ENCODE assay signal across 21 cellular contexts in genomic region chr12:6923003-6923732, GRCh38. TPM values are rescaled to one million over a fixed set of nuclear protein-coding genes. Genes with fewer than 3 reads are reported as not detected.
DNase-seq lines count a peak whose midpoint lies in the region; ATAC-seq and TF ChIP-seq lines count a peak whose summit lies in the region.
"Had no signal": no experiment of that assay in that cellular context is flagged by ENCODE, and none has a peak within 500 bp of the region (broad histone marks: within the 10 kb centered on the region; RNA-seq: fewer than 3 reads in every experiment).

No MANE protein-coding gene starts in this region.

- no peaks in the 10 kb centered on the region for H3K9me3 ChIP-seq in MM.1S (replicated peaks; ENCODE audit: insufficient read depth, low read length)
- no peaks in the 10 kb centered on the region for H3K9me3 ChIP-seq in sigmoid colon
- H3K9me3 ChIP-seq: ovary, stomach had no signal

- no peaks in the 10 kb centered on the region for H4K20me1 ChIP-seq in MM.1S (ENCODE audit: insufficient read depth, low read length)

- TF ChIP-seq EP300 in sigmoid colon (IDR thresholded peaks at IDR 0.05): no peak

- no peak for TF ChIP-seq POLR2A in sigmoid colon (IDR thresholded peaks at IDR 0.05)

- H3K9me3 Mint-ChIP-seq in T-helper 2 cell treated with Interferon-gamma antibody and Interleukin-4, amounts not matched to agents 5 μg/mL and 100 μg/mL, for 36 hours: no peaks in the 10 kb centered on the region
- peaks cover 0 to 6% (median 0%) of the 10 kb centered on the region in 5 experiments for H3K9me3 Mint-ChIP-seq in brain
- H3K9me3 Mint-ChIP-seq: activated naive CD4-positive, alpha-beta T cell treated with anti-CD3 and anti-CD28 coated beads, Interleukin-2, amount 50 U/mL, for 72 hours; CD8-positive, alpha-beta memory T cell had no signal

- H3K27me3 Mint-ChIP-seq in T-helper 2 cell treated with Interferon-gamma antibody and Interleukin-4, amounts not matched to agents 5 μg/mL and 100 μg/mL, for 36 hours (ENCODE audit: low read depth): no peaks in the 10 kb centered on the region
- no peaks in the 10 kb centered on the region for H3K27me3 Mint-ChIP-seq in brain
- H3K27me3 Mint-ChIP-seq: CD8-positive, alpha-beta memory T cell had no signal

- H3K4me3 ChIP-seq in MM.1S (ENCODE audit: low read length): peak overlapping the region; percentile 45
- no peak overlapping the region for H3K4me3 ChIP-seq in sigmoid colon
- H3K4me3 ChIP-seq: ovary, skin epidermis, stomach had no signal

- peaks cover 25% of the 10 kb centered on the region for H3K4me1 Mint-ChIP-seq in T-helper 2 cell treated with Interferon-gamma antibody and Interleukin-4, amounts not matched to agents 5 μg/mL and 100 μg/mL, for 36 hours (ENCODE audit: low read depth)
- H3K4me1 Mint-ChIP-seq in brain: peaks cover 75% of the 10 kb centered on the region

- H3K4me1 ChIP-seq in MM.1S (ENCODE audit: low read length) (peaks cover 69% of the 10 kb centered on the region), sigmoid colon (peaks cover 4 to 40% (median 35%) of the 10 kb centered on the region in 4 donors)

- DNase-seq in T-helper 2 cell treated with Interferon-gamma antibody and Interleukin-4, amounts not matched to agents 5 μg/mL and 100 μg/mL, for 36 hours (ENCODE audit: low spot score): no peak
- no peak for DNase-seq in T-helper 2 cell
- no peak for DNase-seq in MM.1S
- DNase-seq in sigmoid colon: peak; percentile 55
- DNase-seq in ureter (ENCODE audit: low spot score): no peak
- DNase-seq in NCI-H1092 treated with DMSO at 0.1 percent for 48 hours (lab: John Stamatoyannopoulos, UW): no peak
- DNase-seq: 8988T; CD8-positive, alpha-beta memory T cell; islet precursor cell; NCI-H1417 treated with DMSO at 0.1 percent for 48 hours; NCI-H345; stomach had no signal

- H3F3A ChIP-seq in MM.1S (ENCODE audit: insufficient read depth, low read length): peaks cover 60% of the 10 kb centered on the region

- TF ChIP-seq CTCF in MM.1S (IDR thresholded peaks at IDR 0.05; ENCODE audit: low read length): no peak
- no peak for TF ChIP-seq CTCF in brain (conservative IDR thresholded peaks at IDR 0.05)
- no peak for TF ChIP-seq CTCF in sigmoid colon (IDR thresholded peaks at IDR 0.05)

- H3K27ac Mint-ChIP-seq in T-helper 2 cell treated with Interferon-gamma antibody and Interleukin-4, amounts not matched to agents 5 μg/mL and 100 μg/mL, for 36 hours: peak overlapping the region; percentile 52
- peak overlapping the region; percentile 99 to 100 (median 99) for H3K27ac Mint-ChIP-seq in brain

- peaks cover 39% of the 10 kb centered on the region for H3K79me2 ChIP-seq in MM.1S (ENCODE audit: low read length)

- no peak overlapping the region for H3K4me3 Mint-ChIP-seq in T-helper 2 cell treated with Interferon-gamma antibody and Interleukin-4, amounts not matched to agents 5 μg/mL and 100 μg/mL, for 36 hours
- H3K4me3 Mint-ChIP-seq in brain: peak overlapping the region; percentile 7 to 96 (median 28)

- H3K27me3 ChIP-seq in MM.1S (replicated peaks; ENCODE audit: insufficient read depth, low read length) (no peaks in the 10 kb centered on the region), sigmoid colon (no peaks in the 10 kb centered on the region)
- H3K27me3 ChIP-seq: ovary, stomach had no signal

- H2AFZ ChIP-seq in MM.1S (ENCODE audit: low read length): no peak overlapping the region

- no peaks in the 10 kb centered on the region for H3K9me2 ChIP-seq in MM.1S (replicated peaks; ENCODE audit: insufficient read depth, low read length)

- H3K27ac ChIP-seq in MM.1S (ENCODE audit: low read length) (peak overlapping the region; percentile 92), sigmoid colon (peak overlapping the region in 2 of 4 donors; percentile 99)
- H3K27ac ChIP-seq: KMS-11 had no signal

- no peak for ATAC-seq in HG02798 (IDR thresholded peaks at IDR 0.05; ENCODE audit: poor library complexity, unreplicated experiment)
- ATAC-seq: SK-N-SH treated with all-trans-retinoic acid at 6 μM for 48 hours had no signal

- WGBS in sigmoid colon, 2 donors: 80% methylated on average over 10 of the region's 10 CpGs

- no peaks in the 10 kb centered on the region; the same call in 1 of the 2 replicates for H3K36me3 ChIP-seq in MM.1S (replicated peaks; ENCODE audit: insufficient read depth, low read length)
- H3K36me3 ChIP-seq in sigmoid colon: peaks cover 0 to 35% (median 4%) of the 10 kb centered on the region in 4 donors
- H3K36me3 ChIP-seq: ovary had no signal

- intact Hi-C loops in sigmoid colon (cut with DNase I): no loop called here

- H3K4me2 ChIP-seq in MM.1S (ENCODE audit: low read depth, low read length): peak overlapping the region; percentile 76

- peaks cover 35% of the 10 kb centered on the region for H3K36me3 Mint-ChIP-seq in T-helper 2 cell treated with Interferon-gamma antibody and Interleukin-4, amounts not matched to agents 5 μg/mL and 100 μg/mL, for 36 hours (ENCODE audit: low read depth)
- peaks cover 32% of the 10 kb centered on the region for H3K36me3 Mint-ChIP-seq in brain

- peak overlapping the region; percentile 74 for H3K9ac ChIP-seq in MM.1S (ENCODE audit: low read length)
- H3K9ac ChIP-seq: KMS-11 had no signal

RNA-seq across cellular contexts. Expression of gene ATN1, which starts 4.6 kb away (rescaled TPM):
- 221 TPM for polyA plus RNA-seq in brain (ENCODE audit: insufficient read depth, low read depth, low replicate concordance)
- 100 to 1,000 TPM in 1 of 4 donors, 10 to 100 TPM in 3; 46.4 to 138 (median 60.3) TPM for total RNA-seq in sigmoid colon
- polyA plus RNA-seq in sigmoid colon: 10 to 100 TPM; 30.1 to 78.8 (median 33.0) TPM
- 112 TPM for total RNA-seq in ureter

RNA-seq across cellular contexts. Expression of gene ENO2, which starts 8.8 kb away (rescaled TPM):
- polyA plus RNA-seq in brain (ENCODE audit: insufficient read depth, low read depth, low replicate concordance) (553 TPM), sigmoid colon (10 to 100 TPM in 1 of 3 donors, 1 to 10 TPM in 2; 1.8 to 15.6 (median 3.0) TPM)
- total RNA-seq in sigmoid colon (10 to 100 TPM; 26.3 to 37.5 (median 35.0) TPM), ureter (29.6 TPM)

RNA-seq across cellular contexts. Expression of gene LRRC23, which starts 18.5 kb away (rescaled TPM):
- polyA plus RNA-seq in brain (ENCODE audit: insufficient read depth, low read depth, low replicate concordance) (19.3 TPM), sigmoid colon (10 to 100 TPM in 1 of 3 donors, 1 to 10 TPM in 2; 5.3 to 11.4 (median 5.5) TPM)
- total RNA-seq in sigmoid colon (10 to 100 TPM; 12.2 to 21.0 (median 13.5) TPM), ureter (13.5 TPM)

RNA-seq across cellular contexts. Expression of gene RNU7-1, which starts 20.4 kb away (rescaled TPM):
- polyA plus RNA-seq in brain (ENCODE audit: insufficient read depth, low read depth, low replicate concordance): not detected
- not detected for total RNA-seq in sigmoid colon
- not detected for polyA plus RNA-seq in sigmoid colon
- not detected for total RNA-seq in ureter
- total RNA-seq: activated naive CD4-positive, alpha-beta T cell treated with anti-CD3 and anti-CD28 coated beads, Interleukin-2, amount 50 U/mL, for 72 hours; CD8-positive, alpha-beta memory T cell; endothelial cell of umbilical vein; glomerular endothelial cell; ovary; stomach had no signal
- polyA plus RNA-seq: CD8-positive, alpha-beta memory T cell; endothelial cell of umbilical vein; ovary; stomach had no signal

RNA-seq across cellular contexts. Expression of gene C12orf57, which starts 20.7 kb away (rescaled TPM):
- 619 TPM for polyA plus RNA-seq in brain (ENCODE audit: insufficient read depth, low read depth, low replicate concordance)
- total RNA-seq in sigmoid colon: 100 to 1,000 TPM; 465 to 697 (median 652) TPM
- 100 to 1,000 TPM; 305 to 810 (median 418) TPM for polyA plus RNA-seq in sigmoid colon
- 172 TPM for total RNA-seq in ureter
